In genomic region chr6:43635387-43636311, GRCh38 we compare ENCODE assay signal across 8 cellular contexts. TPM values are rescaled to one million over a fixed set of nuclear protein-coding genes. Genes with fewer than 3 reads are reported as not detected.
A peak's percentile ranks its signal among the peaks of the same experiment; 100 is the strongest.
DNase-seq lines count a peak whose midpoint lies in the region; ATAC-seq and TF ChIP-seq lines count a peak whose summit lies in the region.

Gene MAD2L1BP (plus strand): TSS chr6:43635840. CDS start chr6:43635876, 36 bp downstream.

- peaks cover 32% of the 10 kb centered on the region for H3K36me3 Mint-ChIP-seq in HFFc6 (ENCODE audit: low read depth)
- H3K36me3 Mint-ChIP-seq in activated naive CD4-positive, alpha-beta T cell treated with anti-CD3 and anti-CD28 coated beads, Interleukin-2, amount 10 ng/mL, durations not matched to agents 7 days and 5 days = peaks cover 31% of the 10 kb centered on the region

- no peaks in the 10 kb centered on the region; the same call in 1 of the 2 replicates for H3K27me3 Mint-ChIP-seq in HFFc6 (ENCODE audit: insufficient read depth)
- H3K27me3 Mint-ChIP-seq in activated naive CD4-positive, alpha-beta T cell treated with anti-CD3 and anti-CD28 coated beads, Interleukin-2, amount 10 ng/mL, durations not matched to agents 7 days and 5 days = peaks cover 6% of the 10 kb centered on the region

- CTCF ChIA-PET in activated naive CD4-positive, alpha-beta T cell treated with anti-CD3 and anti-CD28 coated beads, Interleukin-2, amount 10 ng/mL, durations not matched to agents 7 days and 5 days (lab: Charles Lee) = interaction anchor here (0.7 to 2.1 kb wide), 5 partner anchors 27 to 621 kb away, joined by 3 to 8 read pairs (median 3); partner anchors contain the start of gene SLC35B2

- ATAC-seq in SK-N-SH treated with all-trans-retinoic acid at 6 μM for 48 hours = peak; percentile 92

- peak within 1 kb of the TSS; percentile 94 for H3K4me3 ChIP-seq in GM06990 (replicated peaks; ENCODE audit: low read depth, low read length)

- H3K9me3 Mint-ChIP-seq in HFFc6 = no peaks in the 10 kb centered on the region
- no peaks in the 10 kb centered on the region for H3K9me3 Mint-ChIP-seq in activated naive CD4-positive, alpha-beta T cell treated with anti-CD3 and anti-CD28 coated beads, Interleukin-2, amount 10 ng/mL, durations not matched to agents 7 days and 5 days

- peaks cover 10% of the 10 kb centered on the region for H3K36me3 ChIP-seq in GM06990 (ENCODE audit: control insufficient read depth, insufficient read depth, low read length)

- H3K27me3 ChIP-seq in GM06990 (replicated peaks; ENCODE audit: control insufficient read depth, insufficient read depth, low read length) = no peaks in the 10 kb centered on the region

- peaks cover 29% of the 10 kb centered on the region for H3K4me1 Mint-ChIP-seq in HFFc6 (ENCODE audit: low read depth)
- peaks cover 53% of the 10 kb centered on the region for H3K4me1 Mint-ChIP-seq in activated naive CD4-positive, alpha-beta T cell treated with anti-CD3 and anti-CD28 coated beads, Interleukin-2, amount 10 ng/mL, durations not matched to agents 7 days and 5 days

- DNase-seq in GM06990 (ENCODE audit: extremely low read depth, insufficient read length) (peak; percentile 86), HFFc6 (peak; percentile 46), NCI-H1092 treated with DMSO at 0.1 percent for 48 hours (lab: John Stamatoyannopoulos, UW) (peak; percentile 89), globus pallidus (ENCODE audit: low spot score) (peak; percentile 82), occipital lobe (lab: John Stamatoyannopoulos, UW) (peak; percentile 76), superior temporal gyrus (ENCODE audit: extremely low spot score) (peak; percentile 93)
- peak; percentile 92 for DNase-seq in activated naive CD4-positive, alpha-beta T cell treated with anti-CD3 and anti-CD28 coated beads, Interleukin-2, amount 10 ng/mL, durations not matched to agents 7 days and 5 days

- peak within 1 kb of the TSS; percentile 93 for H3K27ac Mint-ChIP-seq in HFFc6
- H3K27ac Mint-ChIP-seq in activated naive CD4-positive, alpha-beta T cell treated with anti-CD3 and anti-CD28 coated beads, Interleukin-2, amount 10 ng/mL, durations not matched to agents 7 days and 5 days = peak within 1 kb of the TSS; percentile 96

- no peak for TF ChIP-seq CTCF in GM06990 (IDR thresholded peaks at IDR 0.05; ENCODE audit: insufficient read depth, low read length, poor library complexity, severe bottlenecking)
- TF ChIP-seq CTCF in HFFc6 (IDR thresholded peaks at IDR 0.05) = no peak

- peak within 1 kb of the TSS; percentile 100 for H3K4me3 Mint-ChIP-seq in HFFc6
- peak within 1 kb of the TSS; percentile 92 for H3K4me3 Mint-ChIP-seq in activated naive CD4-positive, alpha-beta T cell treated with anti-CD3 and anti-CD28 coated beads, Interleukin-2, amount 10 ng/mL, durations not matched to agents 7 days and 5 days

TF ChIP-seq in SK-N-SH treated with all-trans-retinoic acid at 6 μM for 48 hours, 23 proteins besides CTCF, POLR2A, EP300 and RAD21:
- TF ChIP-seq BACH2 (CRISPR knock-in tag; IDR thresholded peaks at IDR 0.05; ENCODE audit: borderline replicate concordance) (no peak), ZNF70 (CRISPR knock-in tag; IDR thresholded peaks at IDR 0.05) (peak; percentile 59)

RNA-seq across cellular contexts. Expression of gene MAD2L1BP, which starts in this region (rescaled TPM):
- total RNA-seq in HFFc6 (2021; fragmentation: NEBNext Ultra II Directional; extraction: Animal tissue kit (Norgen Biotek cat#: 25700)) = 10 to 100 TPM; 23.6 to 26.7 (median 26.4) TPM
- 22.3 TPM for total RNA-seq in occipital lobe

Comparison
In these comparisons a context has a peak if more than half of its experiments do, and no peak if none do; other contexts are left out.
1. Peak in every context shown above with its lines: DNase-seq, ATAC-seq and H3K4me3 ChIP-seq.